8 cellular contexts compared by ENCODE assay signal in genomic region chr6:26124550-26125014, GRCh38.
DNase-seq lines count a peak whose midpoint lies in the region; ATAC-seq and TF ChIP-seq lines count a peak whose summit lies in the region.

No MANE protein-coding gene starts in this region.

- no peaks in the 10 kb centered on the region for H3K9me3 Mint-ChIP-seq in activated naive CD8-positive, alpha-beta T cell treated with anti-CD3 and anti-CD28 coated beads, Interleukin-2, amount 50 U/mL, for 24 hours
- peaks cover 3 to 5% of the 10 kb centered on the region in 2 donors for H3K9me3 Mint-ChIP-seq in stimulated activated naive B cell treated with anti-CD40 and anti-IgM and Interleukin-4, amounts not matched to agents 10 μg/mL and 1 μg/mL and 100 μg/mL, for 72 hours

- TF ChIP-seq CTCF in GM12875 (IDR thresholded peaks at IDR 0.05; ENCODE audit: borderline replicate concordance, insufficient read depth, low read depth, low read length) (no peak), MM.1S (IDR thresholded peaks at IDR 0.05; ENCODE audit: low read length) (no peak)

- H3K79me2 ChIP-seq in MM.1S (ENCODE audit: low read length), result peaks cover 20% of the 10 kb centered on the region

- peak; percentile 5 for ATAC-seq in activated naive CD8-positive, alpha-beta T cell treated with anti-CD3 and anti-CD28 coated beads, Interleukin-2, amount 50 U/mL, for 24 hours
- peak; percentile 0 for ATAC-seq in stimulated activated naive B cell treated with anti-CD40 and anti-IgM and Interleukin-4, amounts not matched to agents 10 μg/mL and 1 μg/mL and 100 μg/mL, for 72 hours (replicated peaks)
- no peak for ATAC-seq in HG03460 (IDR thresholded peaks at IDR 0.05; ENCODE audit: unreplicated experiment)

- H3K4me1 ChIP-seq in MM.1S (ENCODE audit: low read length), result peaks cover 22% of the 10 kb centered on the region

- peaks cover 42% of the 10 kb centered on the region for H3F3A ChIP-seq in MM.1S (ENCODE audit: insufficient read depth, low read length)

- no peak overlapping the region for H2AFZ ChIP-seq in MM.1S (ENCODE audit: low read length)

- H3K27ac Mint-ChIP-seq in activated naive CD8-positive, alpha-beta T cell treated with anti-CD3 and anti-CD28 coated beads, Interleukin-2, amount 50 U/mL, for 24 hours, result peak overlapping the region; percentile 99
- H3K27ac Mint-ChIP-seq in stimulated activated naive B cell treated with anti-CD40 and anti-IgM and Interleukin-4, amounts not matched to agents 10 μg/mL and 1 μg/mL and 100 μg/mL, for 72 hours, result peak overlapping the region; percentile 99

- peak overlapping the region; percentile 64 for H3K4me3 ChIP-seq in GM12875 (ENCODE audit: low read depth, low read length)
- peak overlapping the region; percentile 82 for H3K4me3 ChIP-seq in MM.1S (ENCODE audit: low read length)
- H3K4me3 ChIP-seq in iPS-11a (ENCODE audit: low read depth, low read length), result peak overlapping the region; percentile 100

- DNase-seq in MM.1S (peak; percentile 56), NCI-H2227 treated with DMSO at 0.1 percent for 48 hours (lab: John Stamatoyannopoulos, UW) (no peak), NCI-H2107 treated with DMSO at 0.1 percent for 48 hours (lab: John Stamatoyannopoulos, UW; ENCODE audit: unreplicated experiment) (no peak)
- DNase-seq in activated naive CD8-positive, alpha-beta T cell treated with anti-CD3 and anti-CD28 coated beads, Interleukin-2, amount 50 U/mL, for 24 hours, result no peak
- no peak for DNase-seq in stimulated activated naive B cell treated with anti-CD40 and anti-IgM and Interleukin-4, amounts not matched to agents 10 μg/mL and 1 μg/mL and 100 μg/mL, for 72 hours

- no peaks in the 10 kb centered on the region for H3K27me3 ChIP-seq in MM.1S (replicated peaks; ENCODE audit: insufficient read depth, low read length)

- H3K9ac ChIP-seq in MM.1S (ENCODE audit: low read length), result peak overlapping the region; percentile 90

- H4K20me1 ChIP-seq in MM.1S (ENCODE audit: insufficient read depth, low read length), result no peaks in the 10 kb centered on the region

- peaks cover 22% of the 10 kb centered on the region for H3K36me3 Mint-ChIP-seq in activated naive CD8-positive, alpha-beta T cell treated with anti-CD3 and anti-CD28 coated beads, Interleukin-2, amount 50 U/mL, for 24 hours (ENCODE audit: low read depth)
- H3K36me3 Mint-ChIP-seq in stimulated activated naive B cell treated with anti-CD40 and anti-IgM and Interleukin-4, amounts not matched to agents 10 μg/mL and 1 μg/mL and 100 μg/mL, for 72 hours, result peaks cover 56 to 58% of the 10 kb centered on the region in 2 donors

- no peaks in the 10 kb centered on the region for H3K9me2 ChIP-seq in MM.1S (replicated peaks; ENCODE audit: insufficient read depth, low read length)

- peak overlapping the region; percentile 87 for H3K4me2 ChIP-seq in MM.1S (ENCODE audit: low read depth, low read length)

- H3K4me3 Mint-ChIP-seq in activated naive CD8-positive, alpha-beta T cell treated with anti-CD3 and anti-CD28 coated beads, Interleukin-2, amount 50 U/mL, for 24 hours, result peak overlapping the region; percentile 91
- H3K4me3 Mint-ChIP-seq in stimulated activated naive B cell treated with anti-CD40 and anti-IgM and Interleukin-4, amounts not matched to agents 10 μg/mL and 1 μg/mL and 100 μg/mL, for 72 hours, result peak overlapping the region; percentile 95 to 98

- H3K4me1 Mint-ChIP-seq in activated naive CD8-positive, alpha-beta T cell treated with anti-CD3 and anti-CD28 coated beads, Interleukin-2, amount 50 U/mL, for 24 hours, result peaks cover 62% of the 10 kb centered on the region
- peaks cover 22 to 56% of the 10 kb centered on the region in 2 donors for H3K4me1 Mint-ChIP-seq in stimulated activated naive B cell treated with anti-CD40 and anti-IgM and Interleukin-4, amounts not matched to agents 10 μg/mL and 1 μg/mL and 100 μg/mL, for 72 hours

- peak overlapping the region; percentile 96 for H3K27ac ChIP-seq in MM.1S (ENCODE audit: low read length)

- H3K27me3 Mint-ChIP-seq in activated naive CD8-positive, alpha-beta T cell treated with anti-CD3 and anti-CD28 coated beads, Interleukin-2, amount 50 U/mL, for 24 hours, result peaks cover 9% of the 10 kb centered on the region
- peaks cover 5 to 14% of the 10 kb centered on the region in 2 donors for H3K27me3 Mint-ChIP-seq in stimulated activated naive B cell treated with anti-CD40 and anti-IgM and Interleukin-4, amounts not matched to agents 10 μg/mL and 1 μg/mL and 100 μg/mL, for 72 hours

- no peaks in the 10 kb centered on the region for H3K36me3 ChIP-seq in MM.1S (replicated peaks; ENCODE audit: insufficient read depth, low read length)

- H3K9me3 ChIP-seq in MM.1S (replicated peaks; ENCODE audit: insufficient read depth, low read length), result no peaks in the 10 kb centered on the region
